Comparison of ENCODE assay signal across 8 cellular contexts in genomic region chr3:107432013-107432515, GRCh38. TPM values are rescaled to one million over a fixed set of nuclear protein-coding genes. Genes with fewer than 3 reads are reported as not detected.
DNase-seq lines count a peak whose midpoint lies in the region; ATAC-seq and TF ChIP-seq lines count a peak whose summit lies in the region.

No MANE protein-coding gene starts in this region.

- H3K4me1 ChIP-seq in thymus (ENCODE audit: control insufficient read depth, insufficient read depth, low read length) = peaks cover 6% of the 10 kb centered on the region

- H3K27ac ChIP-seq in thymus (ENCODE audit: low read depth) = peak overlapping the region; percentile 86

- H3K36me3 Mint-ChIP-seq in MCF 10A (ENCODE audit: insufficient read depth, unreplicated experiment) = peaks cover 13% of the 10 kb centered on the region

- H3K27me3 ChIP-seq in thymus (ENCODE audit: control insufficient read depth, insufficient read depth) = no peaks in the 10 kb centered on the region

- H3K9me3 Mint-ChIP-seq in MCF 10A (ENCODE audit: unreplicated experiment) = no peaks in the 10 kb centered on the region

- TSS peak; percentile 84 for BruUV-seq in MCF 10A (replicated peaks; lab: Mats Ljungman, UMichigan)

- peak overlapping the region; percentile 74 for H3K4me3 ChIP-seq in thymus (ENCODE audit: low read length)

- H3K9me3 ChIP-seq in thymus (ENCODE audit: control insufficient read depth) = no peaks in the 10 kb centered on the region

- CTCF ChIA-PET in MCF 10A (lab: Yijun Ruan, JAX) = interaction anchor here (0.6 to 6.5 kb wide), 5 partner anchors 11 to 197 kb away, joined by 3 to 85 read pairs (median 10); no protein-coding TSS in a partner anchor

- intact Hi-C loops in MCF 10A (cut with micrococcal nuclease) = loop anchor here (5.0 kb wide), 1 partner anchor 140 kb away; no protein-coding TSS in a partner anchor
- intact Hi-C loops in left colon (cut with DNase I, micrococcal nuclease) = loop anchor here in 1 of 2 donors (5.0 kb wide), 1 partner anchor 195 kb away; no protein-coding TSS in a partner anchor

- peak; percentile 21 for ATAC-seq in left colon
- ATAC-seq in HG03432 (IDR thresholded peaks at IDR 0.05; ENCODE audit: unreplicated experiment) = no peak
- no peak for ATAC-seq in HG03045 (IDR thresholded peaks at IDR 0.05; ENCODE audit: unreplicated experiment)
- ATAC-seq in GM21723 (IDR thresholded peaks at IDR 0.05; ENCODE audit: unreplicated experiment) = no peak

- 4% methylated on average over 20 of the region's 20 CpGs for WGBS in thymus

- H3K4me1 Mint-ChIP-seq in MCF 10A (ENCODE audit: insufficient read depth, unreplicated experiment) = peaks cover 7% of the 10 kb centered on the region

- no peaks in the 10 kb centered on the region for H3K27me3 Mint-ChIP-seq in MCF 10A (ENCODE audit: insufficient read depth, unreplicated experiment)

- no peaks in the 10 kb centered on the region for H3K36me3 ChIP-seq in thymus (ENCODE audit: control insufficient read depth, insufficient read depth)

- peak overlapping the region; percentile 88 for H3K27ac Mint-ChIP-seq in MCF 10A (ENCODE audit: low read depth, unreplicated experiment)

- POLR2A ChIA-PET in MCF 10A (lab: Yijun Ruan, JAX) = interaction anchor here (0.6 to 4.5 kb wide), 18 partner anchors 9 to 801 kb away, joined by 3 to 25 read pairs (median 5); no protein-coding TSS in a partner anchor

- peak overlapping the region; percentile 79 for H3K4me3 Mint-ChIP-seq in MCF 10A (ENCODE audit: unreplicated experiment)

- TF ChIP-seq CTCF in MCF 10A (IDR thresholded peaks at IDR 0.05; ENCODE audit: unreplicated experiment) = no peak

- DNase-seq in ELR (ENCODE audit: low read depth) (peak; percentile 52), NCI-H1105 (lab: John Stamatoyannopoulos, UW) (peak; percentile 22), MCF 10A (ENCODE audit: unreplicated experiment) (peak; percentile 36), left colon (peak in 1 of 2 donors; percentile 23)

RNA-seq across cellular contexts. Expression of gene CCDC54, which starts 54.8 kb away (rescaled TPM):
- total RNA-seq in MCF 10A (2022) (not detected in 2 replicates), left colon (not detected)
- polyA plus RNA-seq in thymus = not detected
